ENCODE assay signal across 8 cellular contexts in the genomic region with DNA sequence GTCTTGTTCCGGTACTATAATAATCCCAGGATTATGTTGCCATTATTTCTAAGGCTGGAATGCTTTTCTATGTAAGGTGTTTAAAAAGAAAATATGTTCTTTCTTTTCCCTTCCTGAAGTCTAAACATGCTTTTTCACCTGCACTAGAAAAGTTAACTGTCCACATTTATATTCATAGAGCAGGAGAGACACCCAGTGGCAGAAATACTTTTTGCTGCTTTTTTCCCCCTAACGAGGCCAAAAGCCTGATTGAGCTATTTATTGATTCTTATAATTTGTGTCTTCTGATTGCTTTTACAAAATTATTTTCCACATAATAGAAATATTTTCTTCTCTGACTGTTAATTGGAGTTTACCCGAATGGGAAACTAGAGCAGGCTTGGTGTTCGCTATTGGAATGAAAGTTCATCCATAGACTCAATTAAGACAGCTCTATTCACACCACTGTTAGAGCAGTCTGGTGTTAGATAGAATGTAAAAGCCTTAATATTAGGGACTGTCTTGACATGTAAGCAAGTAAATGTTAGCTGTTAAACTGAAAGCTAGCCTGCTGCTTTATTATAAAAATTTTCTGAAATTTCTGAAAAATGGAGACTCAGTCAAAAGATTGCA. TPM values are rescaled to one million over a fixed set of nuclear protein-coding genes. Genes with fewer than 3 reads are reported as not detected.
DNase-seq lines count a peak whose midpoint lies in the region; ATAC-seq and TF ChIP-seq lines count a peak whose summit lies in the region.
"Had no signal": no experiment of that assay in that cellular context is flagged by ENCODE, and none has a peak within 500 bp of the region (broad histone marks: within the 10 kb centered on the region; RNA-seq: fewer than 3 reads in every experiment).

No MANE protein-coding gene starts in this region.

- no TSS peak for BruUV-seq in Calu3 (replicated peaks; lab: Mats Ljungman, UMichigan)

- H3K9me3 ChIP-seq in Karpas-422 (ENCODE audit: low read length) (no peaks in the 10 kb centered on the region), WERI-Rb-1 (ENCODE audit: severe bottlenecking) (peaks cover 3% of the 10 kb centered on the region), left ventricle myocardium inferior (replicated peaks) (no peaks in the 10 kb centered on the region), thoracic aorta (no peaks in the 10 kb centered on the region)
- H3K9me3 ChIP-seq: SJSA1 had no signal

- no peaks in the 10 kb centered on the region for H3K4me1 ChIP-seq in Karpas-422 (ENCODE audit: low read length)
- no peaks in the 10 kb centered on the region for H3K4me1 ChIP-seq in left ventricle myocardium inferior
- no peaks in the 10 kb centered on the region for H3K4me1 ChIP-seq in thoracic aorta (ENCODE audit: control insufficient read depth in 1 of 2, low read depth in 2 of 2)
- H3K4me1 ChIP-seq: SJSA1 had no signal

- no peak overlapping the region for H3K4me3 Mint-ChIP-seq in Calu3 (ENCODE audit: low read depth, unreplicated experiment)

- no peaks in the 10 kb centered on the region for H3K9me3 Mint-ChIP-seq in Calu3 (ENCODE audit: low read depth, unreplicated experiment)

- no peaks in the 10 kb centered on the region for H3K9me2 ChIP-seq in Karpas-422 (replicated peaks; ENCODE audit: insufficient read depth, low read length)

- H3K4me3 ChIP-seq in Karpas-422 (ENCODE audit: low read length) (no peak overlapping the region), WERI-Rb-1 (ENCODE audit: low read depth, low read length) (no peak overlapping the region), left ventricle myocardium inferior (no peak overlapping the region), thoracic aorta (no peak overlapping the region)
- H3K4me3 ChIP-seq: SJSA1 had no signal

- ATAC-seq in GM18511 (IDR thresholded peaks at IDR 0.05; ENCODE audit: unreplicated experiment) = peak; percentile 62
- no peak for ATAC-seq in thoracic aorta (ENCODE audit: insufficient number of reproducible peaks, low FRiP score, low read depth)
- ATAC-seq in HG03039 (IDR thresholded peaks at IDR 0.05; ENCODE audit: unreplicated experiment) = no peak

- H3K27ac ChIP-seq in Karpas-422 (ENCODE audit: low read length) (no peak overlapping the region), WERI-Rb-1 (no peak overlapping the region), left ventricle myocardium inferior (replicated peaks) (no peak overlapping the region), thoracic aorta (no peak overlapping the region)
- H3K27ac ChIP-seq: SJSA1 had no signal

- H3K27me3 Mint-ChIP-seq in Calu3 (ENCODE audit: unreplicated experiment) = no peaks in the 10 kb centered on the region

- H3K4me2 ChIP-seq in Karpas-422 (ENCODE audit: low read depth, low read length, poor library complexity, severe bottlenecking) = no peak overlapping the region

- peaks cover 4% of the 10 kb centered on the region for H3K36me3 Mint-ChIP-seq in Calu3 (ENCODE audit: insufficient read depth, unreplicated experiment)

- H2AFZ ChIP-seq in Karpas-422 (ENCODE audit: low read length) = no peak overlapping the region

- H3K79me2 ChIP-seq in Karpas-422 (ENCODE audit: low read length) = peaks cover 12% of the 10 kb centered on the region; the same call in 1 of the 2 replicates

- intact Hi-C loops in Calu3 (cut with micrococcal nuclease; ENCODE audit: unreplicated experiment) = loop anchor here (1.0 kb wide), 1 partner anchor 182 kb away; no protein-coding TSS in a partner anchor
- intact Hi-C loops in left ventricle myocardium inferior (cut with micrococcal nuclease) = loop anchor here (5.0 kb wide), 1 partner anchor 180 kb away; no protein-coding TSS in a partner anchor

- H4K20me1 ChIP-seq in Karpas-422 (ENCODE audit: insufficient read depth, low read depth, low read length) = no peaks in the 10 kb centered on the region

- CTCF ChIA-PET in Calu3 (lab: Charles Lee) = interaction anchor here (0.9 kb wide), 1 partner anchor 182 kb away, joined by 6 read pairs; no protein-coding TSS in a partner anchor

- DNase-seq in Calu3 = peak; percentile 6
- DNase-seq in Karpas-422 = peak; percentile 83
- no peak for DNase-seq in WERI-Rb-1
- DNase-seq in left ventricle myocardium inferior = no peak
- DNase-seq in thoracic aorta (ENCODE audit: low spot score) = no peak

- peaks cover 22% of the 10 kb centered on the region; the same call in 1 of the 2 replicates for H3K36me3 ChIP-seq in Karpas-422 (ENCODE audit: insufficient read depth, low read length)
- peaks cover 16% of the 10 kb centered on the region for H3K36me3 ChIP-seq in WERI-Rb-1
- peaks cover 35% of the 10 kb centered on the region for H3K36me3 ChIP-seq in left ventricle myocardium inferior
- peaks cover 3% of the 10 kb centered on the region for H3K36me3 ChIP-seq in thoracic aorta

- H3K9ac ChIP-seq in Karpas-422 (ENCODE audit: low read length) = no peak overlapping the region

- no peaks in the 10 kb centered on the region for H3K4me1 Mint-ChIP-seq in Calu3 (ENCODE audit: low read depth, unreplicated experiment)

- TF ChIP-seq CTCF in Calu3 (IDR thresholded peaks at IDR 0.05; ENCODE audit: unreplicated experiment) (no peak), WERI-Rb-1 (IDR thresholded peaks at IDR 0.05; ENCODE audit: low read depth, low read length) (peak; percentile 56), left ventricle myocardium inferior (IDR thresholded peaks at IDR 0.05; ENCODE audit: borderline replicate concordance) (peak; percentile 75), thoracic aorta (IDR thresholded peaks at IDR 0.05) (peak; percentile 57)

- H3K27ac Mint-ChIP-seq in Calu3 (ENCODE audit: unreplicated experiment) = no peak overlapping the region

- H3K27me3 ChIP-seq in Karpas-422 (ENCODE audit: low read length) = no peaks in the 10 kb centered on the region
- no peaks in the 10 kb centered on the region for H3K27me3 ChIP-seq in WERI-Rb-1 (ENCODE audit: insufficient read depth, low read depth, severe bottlenecking)
- no peaks in the 10 kb centered on the region for H3K27me3 ChIP-seq in left ventricle myocardium inferior (ENCODE audit: low read depth)
- H3K27me3 ChIP-seq in thoracic aorta (replicated peaks; ENCODE audit: insufficient read depth) = no peaks in the 10 kb centered on the region
- H3K27me3 ChIP-seq: SJSA1 had no signal

RNA-seq across cellular contexts. Expression of a gene that starts 15.8 kb away (rescaled TPM):
- total RNA-seq in Calu3 (2022) (3.1 and 3.4 TPM in 2 replicates), left ventricle myocardium inferior (3.6 TPM), thoracic aorta (1 to 10 TPM; 3.9 to 6.3 TPM)
- 6.2 and 11.5 TPM in 2 replicates for total RNA-seq in Karpas-422 (2014; rRNA removed; shearing (Covaris generic); ENCODE audit: low replicate concordance)

RNA-seq across cellular contexts. Expression of a gene that starts 21.5 kb away (rescaled TPM):
- total RNA-seq in Calu3 (2022) = 4.1 and 5.0 TPM in 2 replicates
- total RNA-seq in Karpas-422 (2014; rRNA removed; shearing (Covaris generic); ENCODE audit: low replicate concordance) = 15.5 and 26.2 TPM in 2 replicates
- total RNA-seq in left ventricle myocardium inferior = 3.7 TPM
- total RNA-seq in thoracic aorta = 10 to 100 TPM; 11.2 to 17.4 TPM

Comparison
In these comparisons a context has a peak if more than half of its experiments do, and no peak if none do; other contexts are left out.
1. DNase-seq: peak in Calu3 (single experiment) and Karpas-422 (single experiment); none in WERI-Rb-1 (single experiment), left ventricle myocardium inferior (single experiment) and thoracic aorta (single experiment).